In genomic region chr10:15700078-15700477, GRCh38 we compare ENCODE assay signal across 9 cellular contexts. TPM values are rescaled to one million over a fixed set of nuclear protein-coding genes. Genes with fewer than 3 reads are reported as not detected.
"Had no signal": no experiment of that assay in that cellular context is flagged by ENCODE, and none has a peak within 500 bp of the region (broad histone marks: within the 10 kb centered on the region; RNA-seq: fewer than 3 reads in every experiment).

No MANE protein-coding gene starts in this region.

- ATAC-seq: HCT116, HepG2 had no signal

- H3K4me3 ChIP-seq: HAP-1 had no signal

- H3K4me1 Mint-ChIP-seq: IgD-negative memory B cell had no signal

- H3K36me3 ChIP-seq: HAP-1 had no signal

- H3K4me1 ChIP-seq: HAP-1 had no signal

- H3K27me3 Mint-ChIP-seq: IgD-negative memory B cell had no signal

- H3K4me3 Mint-ChIP-seq: IgD-negative memory B cell had no signal

- H3K27ac Mint-ChIP-seq: IgD-negative memory B cell had no signal

- H3K9me3 ChIP-seq: HAP-1 had no signal

- DNase-seq: GOT3, H7, KG1 had no signal

- H3K36me3 Mint-ChIP-seq: IgD-negative memory B cell had no signal

- H3K27ac ChIP-seq: HL-60 had no signal

RNA-seq across cellular contexts. Expression of gene ITGA8, which starts 19.6 kb away (rescaled TPM):
- total RNA-seq: HepG2, HT1080 had no signal
- polyA plus RNA-seq: HepG2, IgD-negative memory B cell had no signal
